ENCODE assay signal across 8 cellular contexts in the genomic region with DNA sequence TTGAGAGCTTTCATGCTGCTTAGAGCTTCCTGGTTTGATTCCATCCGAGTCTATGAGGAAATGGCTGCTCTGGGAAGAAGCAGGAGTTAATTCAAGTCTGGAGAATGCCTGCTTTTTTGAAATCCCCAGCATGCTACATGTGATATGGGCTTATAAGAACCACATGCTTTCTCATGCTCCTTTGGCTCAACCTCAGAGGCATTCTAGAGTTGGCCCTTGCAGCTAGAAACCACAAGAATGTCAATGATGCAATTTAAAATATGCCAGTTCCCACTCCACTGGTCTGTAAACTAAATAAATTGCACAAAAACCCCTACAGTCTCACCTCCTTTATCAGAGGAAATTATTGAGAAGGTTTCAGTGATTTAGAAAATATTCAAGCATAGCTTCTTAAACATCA.
DNase-seq lines count a peak whose midpoint lies in the region; ATAC-seq and TF ChIP-seq lines count a peak whose summit lies in the region.

No MANE protein-coding gene starts in this region.

- TF ChIP-seq CTCF in DND-41 (IDR thresholded peaks at IDR 0.05; ENCODE audit: borderline replicate concordance, extremely low read depth, low read length, poor library complexity, severe bottlenecking) (no peak), body of pancreas (IDR thresholded peaks at IDR 0.05) (no peak), WERI-Rb-1 (IDR thresholded peaks at IDR 0.05; ENCODE audit: low read depth, low read length) (no peak)

- no peak overlapping the region for H3K4me3 Mint-ChIP-seq in naive thymus-derived CD8-positive, alpha-beta T cell

- peak overlapping the region; percentile 36 for H2AFZ ChIP-seq in DND-41 (ENCODE audit: low read depth, low read length)

- intact Hi-C loops in body of pancreas (cut with DNase I), result loop anchor here (10.0 kb wide), 2 partner anchors 372 to 542 kb away; no protein-coding TSS in a partner anchor

- peak; percentile 73 for ATAC-seq in DND-41 (ENCODE audit: insufficient read depth, low read depth)
- peak; percentile 21 for ATAC-seq in body of pancreas
- no peak for ATAC-seq in naive thymus-derived CD8-positive, alpha-beta T cell
- no peak for ATAC-seq in GM21528 (IDR thresholded peaks at IDR 0.05; ENCODE audit: low FRiP score, unreplicated experiment)

- WGBS in body of pancreas, 2 donors, result 14 to 64% methylated on average over 1 of the region's 1 CpG

- POLR2A ChIA-PET in naive thymus-derived CD8-positive, alpha-beta T cell (lab: Charles Lee), result no interaction called here

- H3K27ac ChIP-seq in DND-41 (ENCODE audit: low read length) (peak overlapping the region; percentile 43), body of pancreas (no peak overlapping the region), WERI-Rb-1 (no peak overlapping the region)

- H3K36me3 Mint-ChIP-seq in naive thymus-derived CD8-positive, alpha-beta T cell, result no peaks in the 10 kb centered on the region

- no peaks in the 10 kb centered on the region for H3K79me2 ChIP-seq in DND-41 (ENCODE audit: insufficient read depth, low read length)

- H3K9me3 ChIP-seq in DND-41 (ENCODE audit: insufficient read depth, low read length, severe bottlenecking) (no peaks in the 10 kb centered on the region), body of pancreas (no peaks in the 10 kb centered on the region), WERI-Rb-1 (ENCODE audit: severe bottlenecking) (no peaks in the 10 kb centered on the region)

- H3K27me3 ChIP-seq in DND-41 (ENCODE audit: insufficient read depth, low read length, poor library complexity) (no peaks in the 10 kb centered on the region), body of pancreas (no peaks in the 10 kb centered on the region), WERI-Rb-1 (ENCODE audit: insufficient read depth, low read depth, severe bottlenecking) (no peaks in the 10 kb centered on the region)

- peak overlapping the region; percentile 3; the same call in 1 of the 2 replicates for H3K9ac ChIP-seq in DND-41 (ENCODE audit: low read depth, low read length)

- peak; percentile 59 for DNase-seq in DND-41
- DNase-seq in LoVo (ENCODE audit: low spot score), result peak; percentile 68
- peak in 2 of 4 donors; percentile 13 to 40 for DNase-seq in body of pancreas
- DNase-seq in mucosa of gallbladder (ENCODE audit: low spot score), result peak; percentile 45
- DNase-seq in naive thymus-derived CD8-positive, alpha-beta T cell, result no peak
- DNase-seq in OCI-M2 (lab: John Stamatoyannopoulos, UW; ENCODE audit: unreplicated experiment), result no peak
- no peak for DNase-seq in WERI-Rb-1

- H3K9me3 Mint-ChIP-seq in naive thymus-derived CD8-positive, alpha-beta T cell, result no peaks in the 10 kb centered on the region

- no peaks in the 10 kb centered on the region for H3K36me3 ChIP-seq in DND-41 (ENCODE audit: insufficient read depth, low read length)
- no peaks in the 10 kb centered on the region for H3K36me3 ChIP-seq in body of pancreas (replicated peaks in 1 of 2; ENCODE audit: insufficient read depth in 1 of 2, low read depth in 2 of 2)
- H3K36me3 ChIP-seq in WERI-Rb-1, result no peaks in the 10 kb centered on the region

- TF ChIP-seq POLR2A in body of pancreas (IDR thresholded peaks at IDR 0.05), result no peak

- H3K4me3 ChIP-seq in DND-41 (ENCODE audit: low read depth in 1 of 2, low read length in 2 of 2) (no peak overlapping the region), body of pancreas (no peak overlapping the region), WERI-Rb-1 (ENCODE audit: low read depth, low read length) (no peak overlapping the region)

- peaks cover 0 to 6% (median 3%) of the 10 kb centered on the region in 5 donors for H3K27me3 Mint-ChIP-seq in naive thymus-derived CD8-positive, alpha-beta T cell

- H3K4me1 ChIP-seq in DND-41 (ENCODE audit: insufficient read depth, low read length), result peaks cover 57% of the 10 kb centered on the region
- peaks cover 4% of the 10 kb centered on the region for H3K4me1 ChIP-seq in body of pancreas

- H3K4me1 Mint-ChIP-seq in naive thymus-derived CD8-positive, alpha-beta T cell, result peaks cover 6 to 10% (median 7%) of the 10 kb centered on the region in 4 donors

- H3K27ac Mint-ChIP-seq in naive thymus-derived CD8-positive, alpha-beta T cell, result no peak overlapping the region

- no peak overlapping the region for H3K4me2 ChIP-seq in DND-41 (ENCODE audit: insufficient read depth, low read length)

- H4K20me1 ChIP-seq in DND-41 (ENCODE audit: insufficient read depth, low read length), result no peaks in the 10 kb centered on the region

Comparison
In these comparisons a context has a peak if more than half of its experiments do, and no peak if none do; other contexts are left out.
1. ATAC-seq: peak in DND-41 (single experiment) and body of pancreas (single experiment); none in naive thymus-derived CD8-positive, alpha-beta T cell (0 of 2) and GM21528 (single experiment).
2. DNase-seq: peak in DND-41 (single experiment), LoVo (single experiment) and mucosa of gallbladder (single experiment); none in naive thymus-derived CD8-positive, alpha-beta T cell (0 of 10), OCI-M2 (single experiment) and WERI-Rb-1 (single experiment).